Comparison of ENCODE assay signal across 8 cellular contexts in genomic region chr18:36130883-36131653, GRCh38. TPM values are rescaled to one million over a fixed set of nuclear protein-coding genes. Genes with fewer than 3 reads are reported as not detected.
DNase-seq lines count a peak whose midpoint lies in the region; ATAC-seq and TF ChIP-seq lines count a peak whose summit lies in the region.

No MANE protein-coding gene starts in this region.

- H3K27me3 Mint-ChIP-seq in activated naive CD8-positive, alpha-beta T cell treated with anti-CD3 and anti-CD28 coated beads, Interleukin-2, amount 50 U/mL, for 24 hours, result no peaks in the 10 kb centered on the region

- H3K36me3 Mint-ChIP-seq in activated naive CD8-positive, alpha-beta T cell treated with anti-CD3 and anti-CD28 coated beads, Interleukin-2, amount 50 U/mL, for 24 hours (ENCODE audit: low read depth), result peaks cover 27% of the 10 kb centered on the region

- TF ChIP-seq CTCF in heart left ventricle (IDR thresholded peaks at IDR 0.05) (no peak), right lobe of liver (IDR thresholded peaks at IDR 0.05) (no peak), upper lobe of right lung (IDR thresholded peaks at IDR 0.05) (no peak)

- TF ChIP-seq POLR2A in heart left ventricle (IDR thresholded peaks at IDR 0.05), result no peak
- no peak for TF ChIP-seq POLR2A in right lobe of liver (IDR thresholded peaks at IDR 0.05)

- H3K4me1 ChIP-seq in heart left ventricle (peaks cover 0 to 37% (median 31%) of the 10 kb centered on the region in 12 donors), right lobe of liver (peaks cover 0 to 24% (median 6%) of the 10 kb centered on the region in 4 donors), upper lobe of right lung (peaks cover 25% of the 10 kb centered on the region)

- H3K4me1 Mint-ChIP-seq in activated naive CD8-positive, alpha-beta T cell treated with anti-CD3 and anti-CD28 coated beads, Interleukin-2, amount 50 U/mL, for 24 hours, result peaks cover 52% of the 10 kb centered on the region

- H3K9me3 ChIP-seq in heart left ventricle, result no peaks in the 10 kb centered on the region
- H3K9me3 ChIP-seq in right lobe of liver, result no peaks in the 10 kb centered on the region
- no peaks in the 10 kb centered on the region for H3K9me3 ChIP-seq in upper lobe of right lung

- H3K27me3 ChIP-seq in heart left ventricle (no peaks in the 10 kb centered on the region), right lobe of liver (no peaks in the 10 kb centered on the region), upper lobe of right lung (no peaks in the 10 kb centered on the region)

- peak overlapping the region; percentile 92 for H3K27ac Mint-ChIP-seq in activated naive CD8-positive, alpha-beta T cell treated with anti-CD3 and anti-CD28 coated beads, Interleukin-2, amount 50 U/mL, for 24 hours

- H3K9me3 Mint-ChIP-seq in activated naive CD8-positive, alpha-beta T cell treated with anti-CD3 and anti-CD28 coated beads, Interleukin-2, amount 50 U/mL, for 24 hours, result no peaks in the 10 kb centered on the region

- peak overlapping the region; percentile 87 for H3K4me3 Mint-ChIP-seq in activated naive CD8-positive, alpha-beta T cell treated with anti-CD3 and anti-CD28 coated beads, Interleukin-2, amount 50 U/mL, for 24 hours

- ATAC-seq in heart left ventricle, result no peak
- no peak for ATAC-seq in Right ventricle myocardium inferior
- no peak for ATAC-seq in activated naive CD8-positive, alpha-beta T cell treated with anti-CD3 and anti-CD28 coated beads, Interleukin-2, amount 50 U/mL, for 24 hours
- no peak for ATAC-seq in right lobe of liver
- no peak for ATAC-seq in upper lobe of right lung
- no peak for ATAC-seq in GM18520 (IDR thresholded peaks at IDR 0.05; ENCODE audit: unreplicated experiment)

- no peak overlapping the region for H3K27ac ChIP-seq in heart left ventricle
- H3K27ac ChIP-seq in right lobe of liver, result peak overlapping the region; percentile 96 to 99 (median 99)
- H3K27ac ChIP-seq in upper lobe of right lung, result no peak overlapping the region

- WGBS in heart left ventricle, 4 donors, result 88 to 94% (median 91%) methylated on average over 26 of the region's 26 CpGs
- 49% methylated on average over 17 of the region's 26 CpGs for WGBS in right lobe of liver (ENCODE audit: insufficient coverage, low coverage, low lambda C conversion rate, missing lambda C conversion rate)

- intact Hi-C loops in heart left ventricle (cut with DNase I) (loop anchor here in 2 of 10 donors (5.0 to 10.0 kb wide), 2 partner anchors 54 to 64 kb away; partner anchors contain the start of genes MOCOS (in 1 of the 2) and RPRD1A (in 1 of the 2)), Right ventricle myocardium inferior (cut with DNase I) (no loop called here), right lobe of liver (cut with DNase I) (no loop called here), upper lobe of right lung (cut with DNase I) (no loop called here)

- H3K36me3 ChIP-seq in heart left ventricle (peaks cover 0 to 33% (median 16%) of the 10 kb centered on the region in 9 donors), right lobe of liver (peaks cover 0 to 11% (median 4%) of the 10 kb centered on the region in 4 donors), upper lobe of right lung (peaks cover 16% of the 10 kb centered on the region)

- DNase-seq in heart left ventricle (peak in 1 of 5 donors; percentile 52), Right ventricle myocardium inferior (ENCODE audit: missing footprints) (no peak), right lobe of liver (no peak), upper lobe of right lung (no peak), EL (no peak), NCI-H69 (lab: John Stamatoyannopoulos, UW) (no peak)
- DNase-seq in activated naive CD8-positive, alpha-beta T cell treated with anti-CD3 and anti-CD28 coated beads, Interleukin-2, amount 50 U/mL, for 24 hours, result no peak

- H3K4me3 ChIP-seq in heart left ventricle (peak overlapping the region in 11 of 12 donors; percentile 69 to 100 (median 93)), right lobe of liver (peak overlapping the region; percentile 65 to 75 (median 65)), upper lobe of right lung (peak overlapping the region; percentile 99)

RNA-seq across cellular contexts. Expression of gene ELP2, which starts 1.4 kb away (rescaled TPM):
- total RNA-seq in heart left ventricle (10 to 100 TPM; 26.2 to 60.7 (median 46.8) TPM), Right ventricle myocardium inferior (48.1 TPM), right lobe of liver (10 to 100 TPM; 26.9 to 58.7 (median 50.3) TPM), upper lobe of right lung (69.0 TPM)
- 10 to 100 TPM; 32.6 to 39.8 TPM for polyA plus RNA-seq in heart left ventricle

RNA-seq across cellular contexts. Expression of gene SLC39A6, which starts 1.9 kb away (rescaled TPM):
- total RNA-seq in heart left ventricle (10 to 100 TPM; 11.1 to 22.3 (median 15.2) TPM), Right ventricle myocardium inferior (12.8 TPM), right lobe of liver (10 to 100 TPM in 2 of 6 experiments, 1 to 10 TPM in 4; 6.5 to 13.2 (median 8.7) TPM), upper lobe of right lung (24.3 TPM)
- polyA plus RNA-seq in heart left ventricle, result 10 to 100 TPM in 1 of 2 donors, 1 to 10 TPM in 1; 2.4 to 28.8 TPM

RNA-seq across cellular contexts. Expression of gene MOCOS, which starts 56.2 kb away (rescaled TPM):
- total RNA-seq in heart left ventricle, result 1 to 10 TPM in 1 of 9 donors, under 1 TPM in 8; 0.07 to 1.0 (median 0.25) TPM
- polyA plus RNA-seq in heart left ventricle, result under 1 TPM; 0.27 to 0.37 TPM
- 0.38 TPM for total RNA-seq in Right ventricle myocardium inferior
- 10 to 100 TPM; 12.2 to 35.2 (median 25.2) TPM for total RNA-seq in right lobe of liver
- 5.0 TPM for total RNA-seq in upper lobe of right lung

Comparison
In these comparisons a context has a peak if more than half of its experiments do, and no peak if none do; other contexts are left out.
1. H3K27ac ChIP-seq: peak in right lobe of liver (3 of 3); none in heart left ventricle (0 of 12) and upper lobe of right lung (single experiment).
2. Peak in every context shown above with its lines, with median percentiles within 50 percentile points of each other: H3K4me3 ChIP-seq.